ENCODE assay signal across 28 cellular contexts in genomic region chr10:63780075-63780474, GRCh38.
DNase-seq lines count a peak whose midpoint lies in the region; ATAC-seq, FAIRE-seq and TF ChIP-seq lines count a peak whose summit lies in the region.
"Had no signal": no experiment of that assay in that cellular context is flagged by ENCODE, and none has a peak within 500 bp of the region (broad histone marks: within the 10 kb centered on the region; RNA-seq: fewer than 3 reads in every experiment).

No MANE protein-coding gene starts in this region.

- no TSS peak for BruUV-seq in endothelial cell of umbilical vein (replicated peaks; lab: Mats Ljungman, UMichigan)

- no peaks in the 10 kb centered on the region for H3K79me2 ChIP-seq in endothelial cell of umbilical vein (ENCODE audit: control insufficient read depth, insufficient read depth, low read length)

- no peak for TF ChIP-seq POLR2A in endothelial cell of umbilical vein (IDR thresholded peaks at IDR 0.05; ENCODE audit: low read depth, low read length)

- H3K4me1 ChIP-seq in left ventricle myocardium inferior (no peaks in the 10 kb centered on the region), endothelial cell of umbilical vein (ENCODE audit: control insufficient read depth, extremely low read depth, insufficient read depth, low read length) (no peaks in the 10 kb centered on the region)
- H3K4me1 ChIP-seq: BLaER1 had no signal

- H3K9me3 ChIP-seq in left ventricle myocardium inferior (replicated peaks), result no peaks in the 10 kb centered on the region
- no peaks in the 10 kb centered on the region for H3K9me3 ChIP-seq in endothelial cell of umbilical vein (replicated peaks; ENCODE audit: control insufficient read depth, insufficient read depth, low read length)
- H3K9me3 ChIP-seq: BE2C had no signal

- H3K36me3 ChIP-seq in left ventricle myocardium inferior (no peaks in the 10 kb centered on the region), endothelial cell of umbilical vein (ENCODE audit: control insufficient read depth in 2 of 2, extremely low read depth in 1 of 2, insufficient read depth in 2 of 2, low read length in 2 of 2) (no peaks in the 10 kb centered on the region)
- H3K36me3 ChIP-seq: BE2C, BLaER1 had no signal

- POLR2A ChIA-PET in endothelial cell of umbilical vein (lab: Charles Lee), result no interaction called here

- TF ChIP-seq CTCF in left ventricle myocardium inferior (IDR thresholded peaks at IDR 0.05; ENCODE audit: borderline replicate concordance) (no peak), endothelial cell of umbilical vein (IDR thresholded peaks at IDR 0.05; ENCODE audit: extremely low read depth in 1 of 2, insufficient read depth in 1 of 2, low read depth in 1 of 2, low read length in 2 of 2) (no peak)

- no peak overlapping the region for H3K9ac ChIP-seq in endothelial cell of umbilical vein (replicated peaks; ENCODE audit: extremely low read depth, insufficient read depth, low read length)
- H3K9ac ChIP-seq: BLaER1 had no signal

- no peak overlapping the region for H2AFZ ChIP-seq in endothelial cell of umbilical vein (ENCODE audit: low read depth, low read length)

- DNase-seq in NCI-H2171 treated with DMSO at 0.1 percent for 48 hours (lab: John Stamatoyannopoulos, UW) (peak; percentile 22), NCI-H2171 (lab: John Stamatoyannopoulos, UW) (no peak), left ventricle myocardium inferior (no peak), Right ventricle myocardium inferior (ENCODE audit: missing footprints) (no peak), dermis blood vessel endothelial cell (peak; percentile 20), endothelial cell of umbilical vein (ENCODE audit: low read depth, low spot score) (peak; percentile 73)
- DNase-seq in stimulated activated CD4-positive, alpha-beta T cell treated with anti-CD3 and anti-CD28 coated beads, Interleukin-4, amount 100 ng/mL, for 4 hours, result no peak
- DNase-seq: 8988T; ACHN; BE2C; C1 segment of cervical spinal cord; CD4-positive, alpha-beta memory T cell; CD4-positive, CD25-positive, alpha-beta regulatory T cell; CD8-positive, alpha-beta memory T cell; COR-L47; DMS153; DMS53; DMS79; DND-41; EL; GDM1 had no signal

- no peaks in the 10 kb centered on the region for H4K20me1 ChIP-seq in endothelial cell of umbilical vein (replicated peaks; ENCODE audit: control insufficient read depth, extremely low read depth, insufficient read depth, low read length)
- H4K20me1 ChIP-seq: BLaER1 had no signal

- no peaks in the 10 kb centered on the region for H3K9me1 ChIP-seq in endothelial cell of umbilical vein (replicated peaks; ENCODE audit: control insufficient read depth, extremely low read depth, insufficient read depth, low read length)

- dilution Hi-C loops in endothelial cell of umbilical vein (cut with MboI; ENCODE audit: extremely low pct_ligation_motif_present, low sequenced_read_pairs), result no loop called here

- CTCF ChIA-PET in endothelial cell of umbilical vein (lab: Charles Lee), result no interaction called here

- H3K4me3 ChIP-seq in left ventricle myocardium inferior (no peak overlapping the region), endothelial cell of umbilical vein (replicated peaks in 1 of 3; ENCODE audit: insufficient read depth in 1 of 3, low read depth in 1 of 3, low read length in 3 of 3) (no peak overlapping the region)
- H3K4me3 ChIP-seq: BLaER1, GM12878 had no signal

- H3K4me2 ChIP-seq in endothelial cell of umbilical vein (ENCODE audit: insufficient read depth, low read length), result no peak overlapping the region
- H3K4me2 ChIP-seq: BLaER1 had no signal

- H3K27ac ChIP-seq in left ventricle myocardium inferior (replicated peaks) (peak overlapping the region; percentile 55), endothelial cell of umbilical vein (ENCODE audit: insufficient read depth, low read depth, low read length) (no peak overlapping the region)
- H3K27ac ChIP-seq: BLaER1 had no signal

- FAIRE-seq in endothelial cell of umbilical vein (lab: Jason Lieb, UNC), result peak; percentile 18
- FAIRE-seq: A204.1, GM12878, GM12892, GM18507, GM19239 had no signal

- intact Hi-C loops in left ventricle myocardium inferior (cut with micrococcal nuclease) (no loop called here), Right ventricle myocardium inferior (cut with DNase I) (no loop called here), endothelial cell of umbilical vein (cut with micrococcal nuclease) (no loop called here)

- ATAC-seq in Right ventricle myocardium inferior (no peak), GM18907 (IDR thresholded peaks at IDR 0.05; ENCODE audit: unreplicated experiment) (no peak)
- ATAC-seq: GM12878 had no signal

- peaks cover 14% of the 10 kb centered on the region for H3K27me3 ChIP-seq in left ventricle myocardium inferior (ENCODE audit: low read depth)
- peaks cover 0 to 2% of the 10 kb centered on the region in 2 experiments for H3K27me3 ChIP-seq in endothelial cell of umbilical vein (ENCODE audit: control insufficient read depth in 2 of 2, insufficient read depth in 2 of 2, low read length in 2 of 2)
- H3K27me3 ChIP-seq: BE2C, BLaER1 had no signal

TF ChIP-seq in endothelial cell of umbilical vein, 7 proteins besides CTCF, POLR2A, EP300 and RAD21:
- TF ChIP-seq MYC (IDR thresholded peaks at IDR 0.05; ENCODE audit: low read depth, low read length) (no peak), GATA2 (IDR thresholded peaks at IDR 0.05; ENCODE audit: insufficient read depth, insufficient read length, low read depth, low read length) (no peak), POLR2AphosphoS5 (IDR thresholded peaks at IDR 0.05; ENCODE audit: insufficient read depth, low read depth, low read length) (no peak), JUN (IDR thresholded peaks at IDR 0.05; ENCODE audit: borderline replicate concordance, insufficient read depth, insufficient read length, low read depth) (no peak), EZH2 (IDR thresholded peaks at IDR 0.05; ENCODE audit: borderline replicate concordance, low read depth, low read length, severe bottlenecking) (no peak), FOS (IDR thresholded peaks at IDR 0.05; ENCODE audit: borderline replicate concordance, insufficient read depth, low read length) (no peak), MAX (IDR thresholded peaks at IDR 0.05; ENCODE audit: insufficient read depth, insufficient read length) (no peak)

Comparison
In these comparisons a context has a peak if more than half of its experiments do, and no peak if none do; other contexts are left out.
1. DNase-seq: peak in NCI-H2171 treated with DMSO at 0.1 percent for 48 hours (single experiment), dermis blood vessel endothelial cell (single experiment) and endothelial cell of umbilical vein (single experiment); none in NCI-H2171 (single experiment), left ventricle myocardium inferior (single experiment), Right ventricle myocardium inferior (single experiment) and stimulated activated CD4-positive, alpha-beta T cell treated with anti-CD3 and anti-CD28 coated beads, Interleukin-4, amount 100 ng/mL, for 4 hours (0 of 2).